13 cellular contexts compared by ENCODE assay signal in the genomic region with DNA sequence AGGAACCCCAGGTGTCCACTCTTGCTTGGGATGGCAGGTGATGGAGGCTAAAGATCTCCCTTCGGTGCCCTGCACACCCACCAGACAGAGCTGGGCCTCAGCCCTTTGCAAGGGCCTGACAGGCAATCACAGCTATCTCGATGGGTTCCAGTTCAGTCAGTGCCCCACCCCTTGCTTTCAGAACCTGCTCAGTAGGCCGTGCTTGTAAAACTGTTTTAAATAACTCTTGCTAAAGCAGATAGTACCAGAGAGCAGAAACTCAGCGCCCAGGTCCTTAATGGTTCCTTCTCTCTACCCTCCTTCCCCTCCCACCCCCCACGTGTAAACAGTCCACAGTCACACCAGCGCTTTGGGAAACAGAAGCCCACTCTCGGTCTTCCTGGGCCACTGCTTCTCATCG. TPM values are rescaled to one million over a fixed set of nuclear protein-coding genes. Genes with fewer than 3 reads are reported as not detected.
DNase-seq lines count a peak whose midpoint lies in the region; ATAC-seq and TF ChIP-seq lines count a peak whose summit lies in the region.
"Had no signal": no experiment of that assay in that cellular context is flagged by ENCODE, and none has a peak within 500 bp of the region (broad histone marks: within the 10 kb centered on the region; RNA-seq: fewer than 3 reads in every experiment).

No MANE protein-coding gene starts in this region.

- no peaks in the 10 kb centered on the region for H3K36me3 ChIP-seq in mucosa of descending colon (ENCODE audit: low read depth)

- peaks cover 55% of the 10 kb centered on the region for H3K4me1 ChIP-seq in mucosa of descending colon (ENCODE audit: low read depth)

- H3K27me3 Mint-ChIP-seq in activated T-helper 17 cell treated with anti-CD3 and anti-CD28 coated beads, Interleukin-2, amount 50 U/mL, for 72 hours, result no peaks in the 10 kb centered on the region
- peaks cover 11% of the 10 kb centered on the region for H3K27me3 Mint-ChIP-seq in type B pancreatic cell

- no peak for DNase-seq in activated naive CD4-positive, alpha-beta T cell treated with anti-CD3 and anti-CD28 coated beads, Interleukin-2, amount 50 U/mL, for 72 hours (ENCODE audit: low spot score in 2 of 2)
- no peak for DNase-seq in activated naive CD4-positive, alpha-beta T cell treated with Interleukin-2 at 50 U/mL for 16 hours
- DNase-seq in mucosa of descending colon (peak in 1 of 3 donors; percentile 73), type B pancreatic cell (ENCODE audit: extremely low spot score, unreplicated experiment) (no peak), hypothalamus (lab: John Stamatoyannopoulos, UW) (no peak), NCI-H187 (lab: John Stamatoyannopoulos, UW) (no peak), hippocampal formation (lab: John Stamatoyannopoulos, UW) (no peak)
- DNase-seq: activated CD4-positive, alpha-beta T cell treated with anti-CD3 and anti-CD28 coated beads for 1 hour; activated gamma-delta T cell treated with Interleukin-2 at 50 U/mL for 16 hours; cerebellar nuclear complex; NCI-H1417 had no signal

- H3K9me3 Mint-ChIP-seq in activated naive CD4-positive, alpha-beta T cell treated with anti-CD3 and anti-CD28 coated beads, Interleukin-2, amount 50 U/mL, for 72 hours, result no peaks in the 10 kb centered on the region
- no peaks in the 10 kb centered on the region for H3K9me3 Mint-ChIP-seq in activated T-helper 17 cell treated with anti-CD3 and anti-CD28 coated beads, Interleukin-2, amount 50 U/mL, for 72 hours
- H3K9me3 Mint-ChIP-seq in type B pancreatic cell, result no peaks in the 10 kb centered on the region

- intact Hi-C loops in mucosa of descending colon (cut with DNase I, micrococcal nuclease), result no loop called here

- H3K9me3 ChIP-seq in mucosa of descending colon, result no peaks in the 10 kb centered on the region

- peak overlapping the region; percentile 81 for H3K4me3 Mint-ChIP-seq in activated T-helper 17 cell treated with anti-CD3 and anti-CD28 coated beads, Interleukin-2, amount 50 U/mL, for 72 hours
- no peak overlapping the region for H3K4me3 Mint-ChIP-seq in type B pancreatic cell

- H3K4me1 Mint-ChIP-seq in activated T-helper 17 cell treated with anti-CD3 and anti-CD28 coated beads, Interleukin-2, amount 50 U/mL, for 72 hours, result peaks cover 30% of the 10 kb centered on the region
- peaks cover 29% of the 10 kb centered on the region for H3K4me1 Mint-ChIP-seq in type B pancreatic cell (ENCODE audit: unreplicated experiment)

- no peak for TF ChIP-seq CTCF in mucosa of descending colon (IDR thresholded peaks at IDR 0.05)
- no peak for TF ChIP-seq CTCF in type B pancreatic cell (conservative IDR thresholded peaks at IDR 0.05)

- H3K36me3 Mint-ChIP-seq in activated naive CD4-positive, alpha-beta T cell treated with anti-CD3 and anti-CD28 coated beads, Interleukin-2, amount 50 U/mL, for 72 hours, result no peaks in the 10 kb centered on the region
- H3K36me3 Mint-ChIP-seq in activated T-helper 17 cell treated with anti-CD3 and anti-CD28 coated beads, Interleukin-2, amount 50 U/mL, for 72 hours (ENCODE audit: low read depth), result no peaks in the 10 kb centered on the region
- peaks cover 6% of the 10 kb centered on the region for H3K36me3 Mint-ChIP-seq in type B pancreatic cell

- peak overlapping the region; percentile 75 to 78 for H3K27ac Mint-ChIP-seq in activated naive CD4-positive, alpha-beta T cell treated with anti-CD3 and anti-CD28 coated beads, Interleukin-2, amount 50 U/mL, for 72 hours
- peak overlapping the region; percentile 87 for H3K27ac Mint-ChIP-seq in activated T-helper 17 cell treated with anti-CD3 and anti-CD28 coated beads, Interleukin-2, amount 50 U/mL, for 72 hours
- peak overlapping the region; percentile 61 for H3K27ac Mint-ChIP-seq in type B pancreatic cell

- H3K4me3 ChIP-seq in mucosa of descending colon, result no peak overlapping the region

- ATAC-seq in activated naive CD4-positive, alpha-beta T cell treated with anti-CD3 and anti-CD28 coated beads, Interleukin-2, amount 50 U/mL, for 72 hours, result no peak
- no peak for ATAC-seq in activated T-helper 17 cell treated with anti-CD3 and anti-CD28 coated beads, Interleukin-2, amount 50 U/mL, for 72 hours (replicated peaks)
- peak; percentile 35 for ATAC-seq in mucosa of descending colon

RNA-seq across cellular contexts. Expression of gene C6orf132, which starts 39.2 kb away (rescaled TPM):
- total RNA-seq in activated naive CD4-positive, alpha-beta T cell treated with anti-CD3 and anti-CD28 coated beads, Interleukin-2, amount 50 U/mL, for 72 hours, result under 1 TPM; 0.20 to 0.29 TPM
- under 1 TPM; 0.22 to 0.29 TPM for total RNA-seq in activated T-helper 17 cell treated with anti-CD3 and anti-CD28 coated beads, Interleukin-2, amount 50 U/mL, for 72 hours
- total RNA-seq in mucosa of descending colon, result 10 to 100 TPM; 22.2 to 67.6 (median 57.6) TPM
- total RNA-seq in type B pancreatic cell (ENCODE audit: low replicate concordance), result 22.9 and 56.4 TPM in 2 replicates
- total RNA-seq: NCI-H460 had no signal

RNA-seq across cellular contexts. Expression of gene TAF8, which starts 52.9 kb away (rescaled TPM):
- 10 to 100 TPM; 62.9 to 77.1 TPM for total RNA-seq in activated naive CD4-positive, alpha-beta T cell treated with anti-CD3 and anti-CD28 coated beads, Interleukin-2, amount 50 U/mL, for 72 hours
- 10 to 100 TPM; 48.8 to 60.9 TPM for total RNA-seq in activated T-helper 17 cell treated with anti-CD3 and anti-CD28 coated beads, Interleukin-2, amount 50 U/mL, for 72 hours
- total RNA-seq in mucosa of descending colon (10 to 100 TPM; 22.1 to 35.2 (median 25.0) TPM), type B pancreatic cell (ENCODE audit: low replicate concordance) (30.7 and 36.0 TPM in 2 replicates)

Comparison
In these comparisons a context has a peak if more than half of its experiments do, and no peak if none do; other contexts are left out.
1. RNA of gene C6orf132, which starts 39.2 kb away (total RNA-seq): 22.2 to 67.6 TPM in mucosa of descending colon and 22.9 to 56.4 TPM in type B pancreatic cell; 0.20 to 0.29 TPM in activated naive CD4-positive, alpha-beta T cell treated with anti-CD3 and anti-CD28 coated beads, Interleukin-2, amount 50 U/mL, for 72 hours and 0.22 to 0.29 TPM in activated T-helper 17 cell treated with anti-CD3 and anti-CD28 coated beads, Interleukin-2, amount 50 U/mL, for 72 hours; every median in the first group is over 10 times any median in the second.
2. Peak in every context shown above with its lines, with median percentiles within 50 percentile points of each other: H3K27ac Mint-ChIP-seq.